In the genomic region with DNA sequence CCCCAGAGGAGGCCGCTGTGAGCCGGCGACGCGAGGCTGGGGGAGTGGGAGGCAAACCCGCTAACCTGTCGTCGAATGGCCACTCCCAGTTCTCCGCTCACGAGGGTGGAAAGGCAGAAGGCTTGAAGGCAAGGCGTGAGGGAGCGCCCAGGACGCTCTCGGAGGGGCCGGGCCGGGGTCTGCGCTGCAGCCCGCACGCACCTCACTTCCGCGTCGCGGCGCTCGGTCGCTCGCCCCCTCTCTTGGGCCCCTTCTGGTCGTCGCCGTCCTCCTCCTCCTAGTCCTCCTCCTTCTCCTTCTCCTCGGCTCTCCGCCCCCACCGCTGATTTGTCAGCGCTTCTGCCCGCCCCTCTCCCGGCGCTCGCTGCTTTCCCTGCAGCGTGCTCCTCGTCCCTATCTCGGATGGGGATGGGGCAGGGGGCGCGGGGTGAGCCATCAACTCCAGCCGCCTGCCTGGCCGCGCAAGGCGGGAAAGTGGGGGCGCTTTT, we compare ENCODE assay signal across 8 cellular contexts. TPM values are rescaled to one million over a fixed set of nuclear protein-coding genes. Genes with fewer than 3 reads are reported as not detected.
DNase-seq lines count a peak whose midpoint lies in the region; ATAC-seq and TF ChIP-seq lines count a peak whose summit lies in the region.

Gene SNCA, minus strand, starts transcription at position 265 of the 488 bp plus-strand sequence. CDS start 1,494 bp downstream, outside the sequence.

- no peaks in the 10 kb centered on the region for H3K36me3 Mint-ChIP-seq in memory B cell

- no peak within 1 kb of the TSS for H2AFZ ChIP-seq in ACC112 (ENCODE audit: low read length, unreplicated experiment)

- no peaks in the 10 kb centered on the region for H3K4me1 ChIP-seq in ACC112 (ENCODE audit: control insufficient read depth, insufficient read depth, low read length, unreplicated experiment)

- peak within 1 kb of the TSS; percentile 74 for H3K4me3 Mint-ChIP-seq in memory B cell

- H3K36me3 ChIP-seq in ACC112 (ENCODE audit: insufficient read depth, low read length) = no peaks in the 10 kb centered on the region

- peak; percentile 90 for DNase-seq in NCI-H2227 (lab: John Stamatoyannopoulos, UW; ENCODE audit: unreplicated experiment)
- peak; percentile 64 for DNase-seq in activated CD8-positive, alpha-beta memory T cell treated with anti-CD3 and anti-CD28 coated beads for 24 hours
- no peak for DNase-seq in epithelial cell of proximal tubule (ENCODE audit: low read depth)
- no peak for DNase-seq in memory B cell (ENCODE audit: low spot score in 2 of 2)
- DNase-seq in stimulated activated CD4-positive, alpha-beta T cell treated with anti-CD3 and anti-CD28 coated beads, TNF-alpha, amount 100 ng/mL, for 24 hours (ENCODE audit: low read depth in 3 of 3) = peak in 2 of 3 experiments; percentile 22 to 44

- no peaks in the 10 kb centered on the region for H3K79me2 ChIP-seq in ACC112 (ENCODE audit: control insufficient read depth, insufficient read depth, low read length, unreplicated experiment)

- ATAC-seq in GM19351 (IDR thresholded peaks at IDR 0.05; ENCODE audit: unreplicated experiment) (peak; percentile 39), memory B cell (ENCODE audit: low read depth) (peak; percentile 21), GM21825 (IDR thresholded peaks at IDR 0.05; ENCODE audit: unreplicated experiment) (no peak)

- peaks cover 80% of the 10 kb centered on the region for H3K27me3 ChIP-seq in ACC112 (ENCODE audit: insufficient read depth, low read length)

- no peak within 1 kb of the TSS for H3K27ac ChIP-seq in ACC112 (ENCODE audit: low read depth, low read length)

- H3K27ac Mint-ChIP-seq in memory B cell = no peak within 1 kb of the TSS

- H3K9me3 Mint-ChIP-seq in memory B cell = no peaks in the 10 kb centered on the region

- peaks cover 8% of the 10 kb centered on the region for H3K4me1 Mint-ChIP-seq in memory B cell

- peaks cover 24% of the 10 kb centered on the region for H3K27me3 Mint-ChIP-seq in memory B cell

- peak within 1 kb of the TSS; percentile 65 for H3K4me3 ChIP-seq in ACC112 (ENCODE audit: low read depth, low read length)
- peak within 1 kb of the TSS; percentile 65 for H3K4me3 ChIP-seq in epithelial cell of proximal tubule (ENCODE audit: low read depth, low read length)

- TF ChIP-seq CTCF in epithelial cell of proximal tubule (conservative IDR thresholded peaks at IDR 0.05; ENCODE audit: low read depth, low read length) = no peak

RNA-seq across cellular contexts. Expression of gene SNCA, which starts in this region (rescaled TPM):
- 2.4 and 6.6 TPM in 2 replicates for total RNA-seq in epithelial cell of proximal tubule

Comparison
In these comparisons a context has a peak if more than half of its experiments do, and no peak if none do; other contexts are left out.
1. DNase-seq: peak in NCI-H2227 (single experiment), activated CD8-positive, alpha-beta memory T cell treated with anti-CD3 and anti-CD28 coated beads for 24 hours (single experiment) and stimulated activated CD4-positive, alpha-beta T cell treated with anti-CD3 and anti-CD28 coated beads, TNF-alpha, amount 100 ng/mL, for 24 hours (2 of 3); none in epithelial cell of proximal tubule (single experiment) and memory B cell (0 of 2).